ENCODE assay signal across 32 cellular contexts in genomic region chr2:71936076-71937030, GRCh38.
DNase-seq lines count a peak whose midpoint lies in the region; ATAC-seq and TF ChIP-seq lines count a peak whose summit lies in the region.
"Had no signal": no experiment of that assay in that cellular context is flagged by ENCODE, and none has a peak within 500 bp of the region (broad histone marks: within the 10 kb centered on the region; RNA-seq: fewer than 3 reads in every experiment).

No MANE protein-coding gene starts in this region.

- no peaks in the 10 kb centered on the region for H3K9me3 ChIP-seq in colonic mucosa
- no peaks in the 10 kb centered on the region for H3K9me3 ChIP-seq in mesenchymal stem cell (ENCODE audit: control insufficient read depth, low read length)
- H3K9me3 ChIP-seq in tibial artery: no peaks in the 10 kb centered on the region
- H3K9me3 ChIP-seq: adrenal gland, esophagus squamous epithelium, HAP-1, heart left ventricle had no signal

- CTCF ChIA-PET in activated CD8-positive, alpha-beta T cell treated with anti-CD3 and anti-CD28 coated beads, Interleukin-2, amount 10 ng/mL, durations not matched to agents 7 days and 5 days (lab: Charles Lee): interaction anchor here (1.5 to 2.8 kb wide), 2 partner anchors 11 to 13 kb away, joined by 6 to 18 read pairs; no protein-coding TSS in a partner anchor
- CTCF ChIA-PET in activated CD8-positive, alpha-beta T cell treated with anti-CD3 and anti-CD28 coated beads for 36 hours (lab: Charles Lee): interaction anchor here (1.2 kb wide), 1 partner anchor 12 kb away, joined by 10 read pairs; no protein-coding TSS in a partner anchor

- H3K36me3 ChIP-seq in colonic mucosa (no peaks in the 10 kb centered on the region), mesenchymal stem cell (ENCODE audit: control insufficient read depth in 1 of 2, insufficient read depth in 2 of 2, low read depth in 1 of 2, low read length in 2 of 2) (no peaks in the 10 kb centered on the region), tibial artery (no peaks in the 10 kb centered on the region)
- H3K36me3 ChIP-seq: adrenal gland, esophagus squamous epithelium, HAP-1, heart left ventricle had no signal

- no peak overlapping the region for H3K23ac ChIP-seq in mesenchymal stem cell (ENCODE audit: low read length in 2 of 2)

- no peak for TF ChIP-seq CTCF in activated CD8-positive, alpha-beta T cell treated with anti-CD3 and anti-CD28 coated beads for 36 hours (IDR thresholded peaks at IDR 0.05)
- TF ChIP-seq CTCF in colonic mucosa (IDR thresholded peaks at IDR 0.05): no peak
- TF ChIP-seq CTCF in tibial artery (IDR thresholded peaks at IDR 0.05): no peak
- TF ChIP-seq CTCF in HFFc6 (IDR thresholded peaks at IDR 0.05): no peak

- no peak overlapping the region for H3K4ac ChIP-seq in mesenchymal stem cell (ENCODE audit: low read depth in 1 of 2, low read length in 2 of 2)

- 85% methylated on average over 3 of the region's 5 CpGs for WGBS in mesenchymal stem cell

- H3K4me2 ChIP-seq in mesenchymal stem cell (ENCODE audit: low read length, poor library complexity, severe bottlenecking): no peak overlapping the region

- no peak overlapping the region for H2BK15ac ChIP-seq in mesenchymal stem cell (ENCODE audit: low read depth, poor library complexity, severe bottlenecking)

- no peaks in the 10 kb centered on the region for H3K27me3 ChIP-seq in colonic mucosa
- peaks cover 0 to 52% of the 10 kb centered on the region in 2 experiments for H3K27me3 ChIP-seq in mesenchymal stem cell (ENCODE audit: control insufficient read depth in 1 of 2, insufficient read depth in 1 of 2, low read length in 2 of 2)
- H3K27me3 ChIP-seq in tibial artery: no peaks in the 10 kb centered on the region
- H3K27me3 ChIP-seq: adrenal gland, esophagus squamous epithelium, heart left ventricle had no signal

- H3K9me3 Mint-ChIP-seq in activated CD8-positive, alpha-beta T cell treated with anti-CD3 and anti-CD28 coated beads, Interleukin-2, amount 10 ng/mL, durations not matched to agents 7 days and 5 days (ENCODE audit: insufficient read depth): no peaks in the 10 kb centered on the region
- no peaks in the 10 kb centered on the region for H3K9me3 Mint-ChIP-seq in activated CD8-positive, alpha-beta T cell treated with anti-CD3 and anti-CD28 coated beads for 36 hours
- H3K9me3 Mint-ChIP-seq in HFFc6: no peaks in the 10 kb centered on the region
- H3K9me3 Mint-ChIP-seq: activated CD4-positive, alpha-beta memory T cell treated with anti-CD3 and anti-CD28 coated beads for 36 hours; activated naive CD4-positive, alpha-beta T cell treated with anti-CD3 and anti-CD28 coated beads, Interleukin-2, amount 10 ng/mL, durations not matched to agents 7 days and 5 days; activated T-helper 17 cell treated with anti-CD3 and anti-CD28 coated beads, Interleukin-2, amount 50 U/mL, for 72 hours; CD4-positive, alpha-beta T cell; central memory CD8-positive, alpha-beta T cell; endodermal cell; neural crest cell had no signal

- H2AK5ac ChIP-seq in mesenchymal stem cell (ENCODE audit: low read length, severe bottlenecking): no peak overlapping the region

- no peaks in the 10 kb centered on the region for H3K79me1 ChIP-seq in mesenchymal stem cell (replicated peaks; ENCODE audit: low read length, poor library complexity, severe bottlenecking)

- no peak overlapping the region for H2AFZ ChIP-seq in mesenchymal stem cell (ENCODE audit: low read depth, low read length)
- H2AFZ ChIP-seq: parathyroid adenoma had no signal

- H3K4me3 ChIP-seq in colonic mucosa (no peak overlapping the region), mesenchymal stem cell (ENCODE audit: insufficient read depth in 1 of 2, low read depth in 1 of 2, low read length in 2 of 2) (no peak overlapping the region), tibial artery (no peak overlapping the region)
- H3K4me3 ChIP-seq: adrenal gland, esophagus squamous epithelium, HAP-1, heart left ventricle had no signal

- H4K8ac ChIP-seq in mesenchymal stem cell (ENCODE audit: low read length): no peak overlapping the region

- H2BK12ac ChIP-seq in mesenchymal stem cell (ENCODE audit: low read length in 2 of 2): no peak overlapping the region

- peak; percentile 12 for DNase-seq in activated CD8-positive, alpha-beta T cell treated with anti-CD3 and anti-CD28 coated beads, Interleukin-2, amount 10 ng/mL, durations not matched to agents 7 days and 5 days
- no peak for DNase-seq in activated CD8-positive, alpha-beta T cell treated with anti-CD3 and anti-CD28 coated beads for 36 hours
- DNase-seq in colonic mucosa: peak; percentile 16
- DNase-seq in mesenchymal stem cell: no peak
- peak in 1 of 2 donors; percentile 52 for DNase-seq in tibial artery
- DNase-seq in HFFc6: no peak
- no peak for DNase-seq in activated CD4-positive, CD25-positive, alpha-beta regulatory T cell (lab: John Stamatoyannopoulos, UW)
- no peak for DNase-seq in NCI-H2227 treated with DMSO at 0.1 percent for 48 hours (lab: John Stamatoyannopoulos, UW)
- DNase-seq: activated CD4-positive, alpha-beta memory T cell treated with anti-CD3 and anti-CD28 coated beads for 36 hours; activated CD4-positive, CD25-positive, alpha-beta regulatory T cell treated with anti-CD3 and anti-CD28 coated beads, Interleukin-2, amount 50 U/mL, for 72 hours; activated naive CD4-positive, alpha-beta T cell treated with anti-CD3 and anti-CD28 coated beads, Interleukin-2, amount 10 ng/mL, durations not matched to agents 7 days and 5 days; AML-193; CD4-positive, alpha-beta T cell; dermis blood vessel endothelial cell; esophagus squamous epithelium; foreskin melanocyte; MV-4-11; NCI-H1436; NCI-H2081; NCI-H69; PC-3; stimulated activated CD4-positive, alpha-beta T cell treated with anti-CD3 and anti-CD28 coated beads, Interleukin-4, amount 100 ng/mL, for 4 hours; T-helper 2 cell; trophoblast cell had no signal

- POLR2A ChIA-PET in activated CD8-positive, alpha-beta T cell treated with anti-CD3 and anti-CD28 coated beads, Interleukin-2, amount 10 ng/mL, durations not matched to agents 7 days and 5 days (lab: Charles Lee): no interaction called here
- POLR2A ChIA-PET in activated CD8-positive, alpha-beta T cell treated with anti-CD3 and anti-CD28 coated beads for 36 hours (lab: Charles Lee): no interaction called here

- H3K4me3 Mint-ChIP-seq in activated CD8-positive, alpha-beta T cell treated with anti-CD3 and anti-CD28 coated beads, Interleukin-2, amount 10 ng/mL, durations not matched to agents 7 days and 5 days: no peak overlapping the region
- no peak overlapping the region for H3K4me3 Mint-ChIP-seq in activated CD8-positive, alpha-beta T cell treated with anti-CD3 and anti-CD28 coated beads for 36 hours
- H3K4me3 Mint-ChIP-seq in HFFc6: no peak overlapping the region
- H3K4me3 Mint-ChIP-seq: activated CD4-positive, alpha-beta memory T cell treated with anti-CD3 and anti-CD28 coated beads for 36 hours; activated naive CD4-positive, alpha-beta T cell treated with anti-CD3 and anti-CD28 coated beads, Interleukin-2, amount 10 ng/mL, durations not matched to agents 7 days and 5 days; activated T-helper 17 cell treated with anti-CD3 and anti-CD28 coated beads, Interleukin-2, amount 50 U/mL, for 72 hours; CD4-positive, alpha-beta T cell; central memory CD8-positive, alpha-beta T cell; endodermal cell; neural crest cell had no signal

- no peaks in the 10 kb centered on the region for H3K36me3 Mint-ChIP-seq in activated CD8-positive, alpha-beta T cell treated with anti-CD3 and anti-CD28 coated beads, Interleukin-2, amount 10 ng/mL, durations not matched to agents 7 days and 5 days (ENCODE audit: low read depth)
- H3K36me3 Mint-ChIP-seq in activated CD8-positive, alpha-beta T cell treated with anti-CD3 and anti-CD28 coated beads for 36 hours (ENCODE audit: low read depth): no peaks in the 10 kb centered on the region
- peaks cover 5% of the 10 kb centered on the region; the same call in 1 of the 2 replicates for H3K36me3 Mint-ChIP-seq in HFFc6 (ENCODE audit: low read depth)
- H3K36me3 Mint-ChIP-seq: activated CD4-positive, alpha-beta memory T cell treated with anti-CD3 and anti-CD28 coated beads for 36 hours; activated naive CD4-positive, alpha-beta T cell treated with anti-CD3 and anti-CD28 coated beads, Interleukin-2, amount 10 ng/mL, durations not matched to agents 7 days and 5 days had no signal

- H3K4me1 Mint-ChIP-seq in activated CD8-positive, alpha-beta T cell treated with anti-CD3 and anti-CD28 coated beads, Interleukin-2, amount 10 ng/mL, durations not matched to agents 7 days and 5 days (ENCODE audit: low read depth): no peaks in the 10 kb centered on the region
- H3K4me1 Mint-ChIP-seq in activated CD8-positive, alpha-beta T cell treated with anti-CD3 and anti-CD28 coated beads for 36 hours (ENCODE audit: low read depth): no peaks in the 10 kb centered on the region
- peaks cover 59% of the 10 kb centered on the region for H3K4me1 Mint-ChIP-seq in HFFc6 (ENCODE audit: low read depth)
- H3K4me1 Mint-ChIP-seq: activated naive CD4-positive, alpha-beta T cell treated with anti-CD3 and anti-CD28 coated beads, Interleukin-2, amount 10 ng/mL, durations not matched to agents 7 days and 5 days; activated T-helper 17 cell treated with anti-CD3 and anti-CD28 coated beads, Interleukin-2, amount 50 U/mL, for 72 hours; central memory CD8-positive, alpha-beta T cell; endodermal cell; neural crest cell had no signal

- intact Hi-C loops in activated CD8-positive, alpha-beta T cell treated with anti-CD3 and anti-CD28 coated beads for 36 hours (cut with micrococcal nuclease): no loop called here
- intact Hi-C loops in colonic mucosa (cut with DNase I) (no loop called here), tibial artery (cut with DNase I; ENCODE audit: low total_unique reads) (no loop called here)

- H4K91ac ChIP-seq in mesenchymal stem cell (ENCODE audit: low read length): no peak overlapping the region

- no peak overlapping the region for H3K27ac Mint-ChIP-seq in activated CD8-positive, alpha-beta T cell treated with anti-CD3 and anti-CD28 coated beads, Interleukin-2, amount 10 ng/mL, durations not matched to agents 7 days and 5 days
- no peak overlapping the region for H3K27ac Mint-ChIP-seq in activated CD8-positive, alpha-beta T cell treated with anti-CD3 and anti-CD28 coated beads for 36 hours
- H3K27ac Mint-ChIP-seq in HFFc6: no peak overlapping the region; the same call in 1 of the 2 replicates
- H3K27ac Mint-ChIP-seq: activated CD4-positive, alpha-beta memory T cell treated with anti-CD3 and anti-CD28 coated beads for 36 hours; activated naive CD4-positive, alpha-beta T cell treated with anti-CD3 and anti-CD28 coated beads, Interleukin-2, amount 10 ng/mL, durations not matched to agents 7 days and 5 days; activated T-helper 17 cell treated with anti-CD3 and anti-CD28 coated beads, Interleukin-2, amount 50 U/mL, for 72 hours; CD4-positive, alpha-beta T cell; endodermal cell had no signal

- no peak for ATAC-seq in activated CD8-positive, alpha-beta T cell treated with anti-CD3 and anti-CD28 coated beads, Interleukin-2, amount 10 ng/mL, durations not matched to agents 7 days and 5 days
- no peak for ATAC-seq in activated CD8-positive, alpha-beta T cell treated with anti-CD3 and anti-CD28 coated beads for 36 hours
- ATAC-seq: activated T-helper 17 cell treated with anti-CD3 and anti-CD28 coated beads, Interleukin-2, amount 50 U/mL, for 72 hours; PC-3 had no signal

- H2BK120ac ChIP-seq in mesenchymal stem cell (ENCODE audit: low read depth, low read length): no peak overlapping the region

- H3K9ac ChIP-seq in colonic mucosa (ENCODE audit: low read depth in 2 of 2, low read length in 2 of 2): no peak overlapping the region
- H3K9ac ChIP-seq in mesenchymal stem cell (ENCODE audit: low read length): peak overlapping the region; percentile 21
- H3K9ac ChIP-seq: parathyroid adenoma had no signal

- H3K18ac ChIP-seq in mesenchymal stem cell (ENCODE audit: low read depth in 1 of 2, low read length in 2 of 2): no peak overlapping the region

- H3K27me3 Mint-ChIP-seq in activated CD8-positive, alpha-beta T cell treated with anti-CD3 and anti-CD28 coated beads, Interleukin-2, amount 10 ng/mL, durations not matched to agents 7 days and 5 days (ENCODE audit: low read depth): no peaks in the 10 kb centered on the region
- H3K27me3 Mint-ChIP-seq in activated CD8-positive, alpha-beta T cell treated with anti-CD3 and anti-CD28 coated beads for 36 hours: peaks cover 1% of the 10 kb centered on the region
- peaks cover 10% of the 10 kb centered on the region for H3K27me3 Mint-ChIP-seq in HFFc6 (ENCODE audit: insufficient read depth)
- H3K27me3 Mint-ChIP-seq: activated naive CD4-positive, alpha-beta T cell treated with anti-CD3 and anti-CD28 coated beads, Interleukin-2, amount 10 ng/mL, durations not matched to agents 7 days and 5 days had no signal

- H3K4me1 ChIP-seq in colonic mucosa (no peaks in the 10 kb centered on the region), mesenchymal stem cell (ENCODE audit: control insufficient read depth, insufficient read depth, low read depth, low read length) (peaks cover 4% of the 10 kb centered on the region), tibial artery (peaks cover 0 to 57% (median 46%) of the 10 kb centered on the region in 4 donors)
- H3K4me1 ChIP-seq: adrenal gland, HAP-1, parathyroid adenoma had no signal

- no peak overlapping the region for H2BK5ac ChIP-seq in mesenchymal stem cell (ENCODE audit: low read depth, low read length, poor library complexity, severe bottlenecking)

- H3K27ac ChIP-seq in colonic mucosa: no peak overlapping the region
- no peak overlapping the region for H3K27ac ChIP-seq in mesenchymal stem cell (ENCODE audit: low read length, poor library complexity, severe bottlenecking)
- H3K27ac ChIP-seq in tibial artery: peak overlapping the region; percentile 64 to 73
- H3K27ac ChIP-seq: parathyroid adenoma had no signal

- no peak overlapping the region for H3K14ac ChIP-seq in mesenchymal stem cell (ENCODE audit: low read length in 2 of 2)

Comparison
In these comparisons a context has a peak if more than half of its experiments do, and no peak if none do; other contexts are left out.
1. DNase-seq: peak in activated CD8-positive, alpha-beta T cell treated with anti-CD3 and anti-CD28 coated beads, Interleukin-2, amount 10 ng/mL, durations not matched to agents 7 days and 5 days (single experiment) and colonic mucosa (single experiment); none in activated CD8-positive, alpha-beta T cell treated with anti-CD3 and anti-CD28 coated beads for 36 hours (single experiment), mesenchymal stem cell (single experiment), HFFc6 (single experiment), activated CD4-positive, CD25-positive, alpha-beta regulatory T cell (0 of 4) and NCI-H2227 treated with DMSO at 0.1 percent for 48 hours (single experiment).
2. H3K27ac ChIP-seq: peak in tibial artery (2 of 2); none in colonic mucosa (single experiment) and mesenchymal stem cell (single experiment).